ENCODE assay signal across 8 cellular contexts in the genomic region with DNA sequence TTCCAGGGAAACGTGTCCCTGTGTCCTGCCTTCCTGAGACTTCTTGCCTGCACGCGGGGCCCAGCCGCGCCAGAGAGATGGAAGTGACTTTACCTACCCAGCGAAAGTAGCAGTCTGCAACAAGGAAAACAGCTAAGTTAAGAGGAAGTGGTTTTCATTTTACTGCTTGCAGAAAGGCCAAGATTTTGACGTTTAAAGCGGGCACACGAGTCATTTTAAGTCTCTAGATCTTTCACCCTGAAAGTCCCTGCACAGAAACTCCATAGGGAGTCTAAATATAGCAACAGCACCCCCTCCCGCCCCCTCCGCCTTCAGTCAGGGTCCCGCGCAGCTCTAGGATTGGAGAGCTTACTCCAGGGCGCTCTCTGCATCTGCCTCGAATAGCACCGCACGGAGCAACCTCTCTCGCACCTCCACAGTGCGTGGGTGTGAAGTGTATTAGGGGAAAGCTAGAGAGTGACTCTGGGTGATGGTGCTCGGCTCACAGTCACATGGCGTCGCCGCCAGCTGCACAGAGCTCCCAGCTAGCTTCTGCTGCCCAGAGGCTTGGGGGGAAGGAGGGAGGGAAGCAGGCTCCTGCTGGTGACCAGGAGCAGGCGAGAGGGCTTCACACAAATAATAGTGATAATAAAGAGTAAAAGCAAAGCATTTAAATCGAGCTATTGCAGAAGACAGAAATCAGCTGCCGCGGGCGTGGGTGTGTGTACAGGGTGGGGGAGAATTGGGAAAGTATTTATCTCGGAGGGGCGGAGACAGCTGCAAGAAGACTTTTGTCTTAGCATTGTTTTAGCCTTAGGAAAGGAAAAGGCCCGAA. TPM values are rescaled to one million over a fixed set of nuclear protein-coding genes. Genes with fewer than 3 reads are reported as not detected.
A peak's percentile ranks its signal among the peaks of the same experiment; 100 is the strongest.
DNase-seq lines count a peak whose midpoint lies in the region; ATAC-seq and TF ChIP-seq lines count a peak whose summit lies in the region.

No MANE protein-coding gene starts in this region.

- H3K4me3 ChIP-seq in MG63, result no peak overlapping the region

- DNase-seq in DMS53 (lab: John Stamatoyannopoulos, UW), result peak; percentile 80
- DNase-seq in HUDEP-2 (lab: John Stamatoyannopoulos, UW; ENCODE audit: unreplicated experiment in 76 of 76), result peak in 55 of 76 experiments; percentile 13 to 75 (median 49)
- no peak for DNase-seq in chondrocyte (ENCODE audit: low spot score)
- DNase-seq in medulla oblongata (ENCODE audit: extremely low spot score), result peak; percentile 77
- peak; percentile 68 for DNase-seq in stimulated activated CD8-positive, alpha-beta memory T cell treated with anti-CD3 and anti-CD28 coated beads, Interleukin-12 subunit alpha, Interleukin-12 subunit beta, amount 100 ng/mL, for 4 hours (ENCODE audit: low read depth)
- no peak for DNase-seq in MG63

- H3K4me1 Mint-ChIP-seq in chondrocyte (ENCODE audit: low read depth), result peaks cover 44% of the 10 kb centered on the region

- peak overlapping the region; percentile 92 for H3K4me3 Mint-ChIP-seq in chondrocyte (ENCODE audit: unreplicated experiment)

- no peaks in the 10 kb centered on the region for H3K9me3 Mint-ChIP-seq in chondrocyte (ENCODE audit: low read depth)

- no peaks in the 10 kb centered on the region for H3K9me3 ChIP-seq in MG63

- peaks cover 5% of the 10 kb centered on the region; the same call in 1 of the 2 replicates for H3K36me3 ChIP-seq in MG63

- no peaks in the 10 kb centered on the region for H3K36me3 Mint-ChIP-seq in chondrocyte (ENCODE audit: low read depth)

- no peaks in the 10 kb centered on the region for H3K27me3 Mint-ChIP-seq in chondrocyte (ENCODE audit: low read depth)

- ATAC-seq in GM21360 (IDR thresholded peaks at IDR 0.05; ENCODE audit: unreplicated experiment), result peak; percentile 65
- ATAC-seq in activated CD4-positive, CD25-positive, alpha-beta regulatory T cell treated with anti-CD3 and anti-CD28 coated beads, Interleukin-2, amount 50 U/mL, for 24 hours, result peak; percentile 73 to 77

- H3K27me3 ChIP-seq in MG63, result no peaks in the 10 kb centered on the region

- peak overlapping the region; percentile 45 for H3K27ac Mint-ChIP-seq in chondrocyte (ENCODE audit: unreplicated experiment)

- no peak for TF ChIP-seq CTCF in chondrocyte (IDR thresholded peaks at IDR 0.05)

RNA-seq across cellular contexts. Expression of a gene that starts 1.8 kb away (rescaled TPM):
- 4.1 to 4.7 TPM (median 4.5 TPM) in 3 replicates for total RNA-seq in chondrocyte
- 7.8 and 10.6 TPM in 2 replicates for total RNA-seq in MG63 (2014; rRNA removed; shearing (Covaris generic); ENCODE audit: low replicate concordance)

Comparison
In these comparisons a context has a peak if more than half of its experiments do, and no peak if none do; other contexts are left out.
1. DNase-seq: peak in DMS53 (single experiment), HUDEP-2 (55 of 76), medulla oblongata (single experiment) and stimulated activated CD8-positive, alpha-beta memory T cell treated with anti-CD3 and anti-CD28 coated beads, Interleukin-12 subunit alpha, Interleukin-12 subunit beta, amount 100 ng/mL, for 4 hours (single experiment); none in chondrocyte (single experiment) and MG63 (single experiment).